25 cellular contexts compared by ENCODE assay signal in genomic region chr17:77599699-77600098, GRCh38.
DNase-seq lines count a peak whose midpoint lies in the region; ATAC-seq, FAIRE-seq and TF ChIP-seq lines count a peak whose summit lies in the region.
"Had no signal": no experiment of that assay in that cellular context is flagged by ENCODE, and none has a peak within 500 bp of the region (broad histone marks: within the 10 kb centered on the region; RNA-seq: fewer than 3 reads in every experiment).

No MANE protein-coding gene starts in this region.

- H3K27ac ChIP-seq in K562 (ENCODE audit: extremely low read depth, low read depth, low read length) (no peak overlapping the region), HepG2 (ENCODE audit: extremely low read length, insufficient read depth, low read length) (no peak overlapping the region), thoracic aorta (peak overlapping the region; percentile 96 to 99)
- H3K27ac ChIP-seq: 22Rv1, BLaER1, C4-2B had no signal

- in situ Hi-C loops in K562 (cut with MboI) (no loop called here), HepG2 (cut with HindIII; ENCODE audit: extremely low pct_ligation_motif_present, low pct_unique_long_range_greater_than_20kb) (no loop called here)

- peaks cover 3% of the 10 kb centered on the region for H3K4me1 Mint-ChIP-seq in activated CD4-positive, alpha-beta T cell treated with anti-CD3 and anti-CD28 coated beads for 36 hours
- H3K4me1 Mint-ChIP-seq: B cell had no signal

- FAIRE-seq in K562 (lab: Jason Lieb, UNC) (no peak), HepG2 (lab: Jason Lieb, UNC) (no peak)
- FAIRE-seq: A204.1, G401.6, GM12892, GM19239, H54 had no signal

- no peak overlapping the region for H3K4me3 Mint-ChIP-seq in activated CD4-positive, alpha-beta T cell treated with anti-CD3 and anti-CD28 coated beads for 36 hours
- H3K4me3 Mint-ChIP-seq: B cell; CD4-positive, CD25-positive, alpha-beta regulatory T cell; CD8-positive, alpha-beta T cell; GM23338; HFFc6 had no signal

- intact Hi-C loops in K562 (cut with micrococcal nuclease), result no loop called here
- intact Hi-C loops in HepG2 (cut with micrococcal nuclease; ENCODE audit: unreplicated experiment), result no loop called here
- intact Hi-C loops in activated CD4-positive, alpha-beta T cell treated with anti-CD3 and anti-CD28 coated beads for 36 hours (cut with DNase I, micrococcal nuclease), result no loop called here

- peak; percentile 19 for DNase-seq in activated effector memory CD4-positive, alpha-beta T cell treated with anti-CD3 and anti-CD28 coated beads, Interleukin-2, amount 50 U/mL, for 16 hours
- DNase-seq in activated effector memory CD4-positive, alpha-beta T cell treated with Interleukin-2 at 50 U/mL for 16 hours, result no peak
- DNase-seq in K562 (ENCODE audit: extremely low read depth in 1 of 4, low spot score in 3 of 4), result no peak
- no peak for DNase-seq in HepG2 (ENCODE audit: low spot score)
- no peak for DNase-seq in thoracic aorta (ENCODE audit: low spot score)
- DNase-seq in activated CD4-positive, alpha-beta T cell treated with anti-CD3 and anti-CD28 coated beads for 4 hours, result no peak
- DNase-seq in activated CD4-positive, alpha-beta T cell treated with anti-CD3 and anti-CD28 coated beads for 36 hours, result no peak
- DNase-seq: Caco-2; CD4-positive, CD25-positive, alpha-beta regulatory T cell; CD8-positive, alpha-beta T cell; DMS153; DND-41; HFFc6 had no signal

- H3K9me1 ChIP-seq in K562 (ENCODE audit: control insufficient read depth, insufficient read depth, low read length), result peaks cover 3% of the 10 kb centered on the region

- no peak overlapping the region for H3K27ac Mint-ChIP-seq in activated CD4-positive, alpha-beta T cell treated with anti-CD3 and anti-CD28 coated beads for 36 hours
- H3K27ac Mint-ChIP-seq: B cell; CD4-positive, CD25-positive, alpha-beta regulatory T cell; CD8-positive, alpha-beta T cell; GM23338; HFFc6 had no signal

- POLR2A ChIA-PET in K562 (lab: Yijun Ruan, JAX) (interaction anchor here (0.6 to 1.1 kb wide), 6 partner anchors 12 to 727 kb away, joined by 3 to 4 read pairs (median 3); no protein-coding TSS in a partner anchor), HepG2 (lab: Yijun Ruan, JAX) (no interaction called here)
- POLR2A ChIA-PET in activated CD4-positive, alpha-beta T cell treated with anti-CD3 and anti-CD28 coated beads for 36 hours (lab: Charles Lee), result interaction anchor here (0.6 kb wide), 1 partner anchor 10 kb away, joined by 3 read pairs; no protein-coding TSS in a partner anchor

- no peak overlapping the region for H3K9ac ChIP-seq in K562 (ENCODE audit: insufficient read depth in 1 of 2, low read depth in 2 of 2, low read length in 2 of 2)
- H3K9ac ChIP-seq in HepG2 (ENCODE audit: insufficient read depth, low read depth, low read length), result no peak overlapping the region
- H3K9ac ChIP-seq: BLaER1 had no signal

- H2AFZ ChIP-seq in K562 (ENCODE audit: low read depth, low read length) (no peak overlapping the region), HepG2 (ENCODE audit: low read length) (no peak overlapping the region)
- H2AFZ ChIP-seq: GM23338 had no signal

- H3K79me2 ChIP-seq in K562 (ENCODE audit: control insufficient read depth, insufficient read depth, low read length) (no peaks in the 10 kb centered on the region), HepG2 (ENCODE audit: insufficient read depth, low read length) (no peaks in the 10 kb centered on the region)

- CTCF ChIA-PET in K562 (lab: Yijun Ruan, JAX; ENCODE audit: low intra/inter-chr PET ratio) (no interaction called here), HepG2 (lab: Yijun Ruan, JAX; ENCODE audit: low intra/inter-chr PET ratio, low total read pairs) (no interaction called here)
- CTCF ChIA-PET in activated CD4-positive, alpha-beta T cell treated with anti-CD3 and anti-CD28 coated beads for 36 hours (lab: Charles Lee), result interaction anchor here (1.6 kb wide), 1 partner anchor 419 kb away, joined by 4 read pairs; no protein-coding TSS in a partner anchor

- H3K4me2 ChIP-seq in K562 (ENCODE audit: insufficient read depth, low read length) (no peak overlapping the region), HepG2 (ENCODE audit: low read depth, low read length) (no peak overlapping the region)
- H3K4me2 ChIP-seq: BLaER1, GM23338 had no signal

- H3K36me3 ChIP-seq in K562 (ENCODE audit: control insufficient read depth, insufficient read depth, low read length), result no peaks in the 10 kb centered on the region
- no peaks in the 10 kb centered on the region for H3K36me3 ChIP-seq in HepG2 (replicated peaks in 1 of 2; ENCODE audit: control insufficient read depth in 1 of 2, insufficient read depth in 2 of 2, low read length in 2 of 2)
- no peaks in the 10 kb centered on the region for H3K36me3 ChIP-seq in thoracic aorta
- H3K36me3 ChIP-seq: BLaER1, HAP-1 had no signal

- no peaks in the 10 kb centered on the region for H3K27me3 Mint-ChIP-seq in activated CD4-positive, alpha-beta T cell treated with anti-CD3 and anti-CD28 coated beads for 36 hours

- TF ChIP-seq CTCF in K562 (IDR thresholded peaks at IDR 0.05 in 2 of 3, conservative IDR thresholded peaks at IDR 0.05 in 1 of 3; ENCODE audit: insufficient read depth in 2 of 3, low read depth in 1 of 3, low read length in 3 of 3), result no peak
- TF ChIP-seq CTCF in HepG2 (CRISPR knock-in tag; IDR thresholded peaks at IDR 0.05), result no peak
- no peak for TF ChIP-seq CTCF in thoracic aorta (IDR thresholded peaks at IDR 0.05)

- BruUV-seq in K562 (replicated peaks; lab: Mats Ljungman, UMichigan) (no TSS peak), HepG2 (replicated peaks; lab: Mats Ljungman, UMichigan) (no TSS peak)

- TF ChIP-seq RAD21 in K562 (CRISPR knock-in tag; conservative IDR thresholded peaks at IDR 0.05 in 1 of 2, IDR thresholded peaks at IDR 0.05 in 1 of 2), result no peak
- TF ChIP-seq RAD21 in HepG2 (CRISPR knock-in tag; IDR thresholded peaks at IDR 0.05), result no peak

- no peaks in the 10 kb centered on the region for H3K36me3 Mint-ChIP-seq in activated CD4-positive, alpha-beta T cell treated with anti-CD3 and anti-CD28 coated beads for 36 hours (ENCODE audit: low read depth)
- H3K36me3 Mint-ChIP-seq: CD4-positive, CD25-positive, alpha-beta regulatory T cell; CD8-positive, alpha-beta T cell had no signal

- TF ChIP-seq EP300 in K562 (IDR thresholded peaks at IDR 0.05; ENCODE audit: low read length) (no peak), HepG2 (IDR thresholded peaks at IDR 0.05; ENCODE audit: low read depth in 2 of 2, low read length in 2 of 2) (no peak), HepG2 (CRISPR knock-in tag; IDR thresholded peaks at IDR 0.05; ENCODE audit: borderline replicate concordance) (no peak)

- peaks cover 5% of the 10 kb centered on the region for H4K20me1 ChIP-seq in K562 (replicated peaks; ENCODE audit: control insufficient read depth, insufficient read depth, low read length)
- no peaks in the 10 kb centered on the region; the same call in 1 of the 2 replicates for H4K20me1 ChIP-seq in HepG2 (ENCODE audit: insufficient read depth, low read length)
- H4K20me1 ChIP-seq: BLaER1 had no signal

- TF ChIP-seq POLR2A in K562 (conservative IDR thresholded peaks at IDR 0.05) (no peak), HepG2 (IDR thresholded peaks at IDR 0.05; ENCODE audit: insufficient read depth in 1 of 2, low read depth in 2 of 2, low read length in 2 of 2) (no peak)

- H3K4me3 ChIP-seq in K562, result no peak overlapping the region
- H3K4me3 ChIP-seq in HepG2 (replicated peaks in 1 of 3; ENCODE audit: insufficient read depth in 1 of 3, low read depth in 2 of 3, low read length in 3 of 3), result no peak overlapping the region
- no peak overlapping the region for H3K4me3 ChIP-seq in thoracic aorta
- H3K4me3 ChIP-seq: BLaER1, GM23338, HAP-1 had no signal

- ATAC-seq in K562, result no peak
- no peak for ATAC-seq in HepG2
- no peak for ATAC-seq in thoracic aorta (ENCODE audit: insufficient number of reproducible peaks, low FRiP score, low read depth)
- no peak for ATAC-seq in GM19324 (IDR thresholded peaks at IDR 0.05; ENCODE audit: low FRiP score, unreplicated experiment)
- no peak for ATAC-seq in activated CD4-positive, alpha-beta T cell treated with anti-CD3 and anti-CD28 coated beads for 36 hours
- ATAC-seq: CD8-positive, alpha-beta T cell; GM23338 had no signal

- peaks cover 51 to 90% of the 10 kb centered on the region in 2 experiments for H3K27me3 ChIP-seq in K562 (ENCODE audit: control insufficient read depth in 2 of 2, insufficient read depth in 2 of 2, low read length in 2 of 2)
- peaks cover 15 to 88% of the 10 kb centered on the region in 2 experiments; a peak in 4 of 5 replicates for H3K27me3 ChIP-seq in HepG2 (ENCODE audit: control insufficient read depth in 1 of 2, insufficient read depth in 2 of 2, low read length in 2 of 2)
- H3K27me3 ChIP-seq in thoracic aorta (replicated peaks; ENCODE audit: insufficient read depth), result no peaks in the 10 kb centered on the region
- H3K27me3 ChIP-seq: BLaER1 had no signal

- no peaks in the 10 kb centered on the region for H3K4me1 ChIP-seq in K562 (replicated peaks in 1 of 2; ENCODE audit: control insufficient read depth in 2 of 2, insufficient read depth in 2 of 2, low read length in 2 of 2)
- H3K4me1 ChIP-seq in HepG2 (ENCODE audit: insufficient read depth, low read length), result no peaks in the 10 kb centered on the region
- peaks cover 31 to 55% of the 10 kb centered on the region in 2 donors for H3K4me1 ChIP-seq in thoracic aorta (ENCODE audit: control insufficient read depth in 1 of 2, low read depth in 2 of 2)
- H3K4me1 ChIP-seq: HAP-1 had no signal

- H3K9me3 Mint-ChIP-seq in activated CD4-positive, alpha-beta T cell treated with anti-CD3 and anti-CD28 coated beads for 36 hours (ENCODE audit: low read depth), result no peaks in the 10 kb centered on the region
- H3K9me3 Mint-ChIP-seq: CD4-positive, CD25-positive, alpha-beta regulatory T cell; CD8-positive, alpha-beta T cell; GM23338; HFFc6 had no signal

- no peaks in the 10 kb centered on the region for H3K9me3 ChIP-seq in K562 (replicated peaks; ENCODE audit: control insufficient read depth, insufficient read depth, low read depth, low read length)
- no peaks in the 10 kb centered on the region for H3K9me3 ChIP-seq in HepG2 (ENCODE audit: low read length)
- H3K9me3 ChIP-seq in thoracic aorta, result no peaks in the 10 kb centered on the region
- H3K9me3 ChIP-seq: BLaER1, Caco-2, HAP-1 had no signal

TF ChIP-seq in K562, 482 proteins besides CTCF, POLR2A, EP300 and RAD21:
- TF ChIP-seq RBM25 (IDR thresholded peaks at IDR 0.05; ENCODE audit: low read depth, low read length, severe bottlenecking) (peak; percentile 30), ZNF133 (CRISPR knock-in tag; IDR thresholded peaks at IDR 0.05) (no peak)
TF ChIP-seq in K562: peak in this region for 1.

TF ChIP-seq in HepG2, 621 proteins besides CTCF, POLR2A, EP300 and RAD21 (continues in another document):
- no peak for TF ChIP-seq ZNF3 (CRISPR knock-in tag; IDR thresholded peaks at IDR 0.05)
- TF ChIP-seq ZNF329 (CRISPR knock-in tag; IDR thresholded peaks at IDR 0.05; ENCODE audit: low read depth), result peak; percentile 98
- TF ChIP-seq BRCA1 (CRISPR knock-in tag; IDR thresholded peaks at IDR 0.05), result no peak

Comparison
In these comparisons a context has a peak if more than half of its experiments do, and no peak if none do; other contexts are left out.
1. H3K27ac ChIP-seq: peak in thoracic aorta (2 of 2); none in K562 (single experiment) and HepG2 (single experiment).